ENCODE assay signal across 8 cellular contexts in genomic region chr14:59918824-59919581, GRCh38. TPM values are rescaled to one million over a fixed set of nuclear protein-coding genes. Genes with fewer than 3 reads are reported as not detected.
DNase-seq lines count a peak whose midpoint lies in the region; ATAC-seq, FAIRE-seq and TF ChIP-seq lines count a peak whose summit lies in the region.

No MANE protein-coding gene starts in this region.

- peak overlapping the region; percentile 69 for H3K4me3 ChIP-seq in neural progenitor cell

- peaks cover 18% of the 10 kb centered on the region for H3K4me1 Mint-ChIP-seq in neural progenitor cell

- DNase-seq in DMS 273 treated with DMSO at 0.1 percent for 48 hours (lab: John Stamatoyannopoulos, UW) = peak; percentile 39
- peak; percentile 68 for DNase-seq in NCI-H1694 (lab: John Stamatoyannopoulos, UW)
- DNase-seq in activated CD8-positive, alpha-beta memory T cell treated with anti-CD3 and anti-CD28 coated beads, Interleukin-2, amount 50 U/mL, for 4 hours = peak; percentile 14
- peak; percentile 36 to 47 for DNase-seq in frontal cortex (ENCODE audit: low spot score in 2 of 2)
- DNase-seq in neural progenitor cell (ENCODE audit: low spot score) = peak; percentile 48

- TF ChIP-seq CTCF in neural progenitor cell (IDR thresholded peaks at IDR 0.05) = peak; percentile 61

- H3K27ac ChIP-seq in neural progenitor cell = peak overlapping the region; percentile 77

- H3K4me1 ChIP-seq in neural progenitor cell = peaks cover 14% of the 10 kb centered on the region

- ATAC-seq in GM21526 (IDR thresholded peaks at IDR 0.05; ENCODE audit: low FRiP score, unreplicated experiment) (peak; percentile 56), HG03108 (IDR thresholded peaks at IDR 0.05; ENCODE audit: unreplicated experiment) (no peak), GM19463 (IDR thresholded peaks at IDR 0.05; ENCODE audit: unreplicated experiment) (no peak)

- H3K27me3 Mint-ChIP-seq in neural progenitor cell (ENCODE audit: insufficient read depth, low read depth) = no peaks in the 10 kb centered on the region

- peaks cover 4% of the 10 kb centered on the region for H3K9me3 Mint-ChIP-seq in neural progenitor cell

- H3K4me3 Mint-ChIP-seq in neural progenitor cell = peak overlapping the region; percentile 90

- H2AFZ ChIP-seq in neural progenitor cell (replicated peaks) = peak overlapping the region; percentile 93

- H3K79me2 ChIP-seq in neural progenitor cell (ENCODE audit: low read depth) = peaks cover 13% of the 10 kb centered on the region

- FAIRE-seq in frontal cortex (lab: Jason Lieb, UNC) = peak; percentile 94

- H3K27ac Mint-ChIP-seq in neural progenitor cell = peak overlapping the region; percentile 93

- peaks cover 16% of the 10 kb centered on the region for H3K36me3 Mint-ChIP-seq in neural progenitor cell

- peak overlapping the region; percentile 29 for H3K9ac ChIP-seq in neural progenitor cell

- H3K4me2 ChIP-seq in neural progenitor cell = peak overlapping the region; percentile 80

- no peaks in the 10 kb centered on the region for H4K20me1 ChIP-seq in neural progenitor cell (ENCODE audit: low read depth)

- no peaks in the 10 kb centered on the region for H3K36me3 ChIP-seq in neural progenitor cell

- H3F3A ChIP-seq in neural progenitor cell (ENCODE audit: low read depth) = peaks cover 13% of the 10 kb centered on the region

- no peaks in the 10 kb centered on the region for H3K27me3 ChIP-seq in neural progenitor cell

- H3K9me3 ChIP-seq in neural progenitor cell (ENCODE audit: low read depth) = no peaks in the 10 kb centered on the region

RNA-seq across cellular contexts. Expression of gene LRRC9, which starts 0.9 kb away (rescaled TPM):
- total RNA-seq in frontal cortex (0.82 TPM), neural progenitor cell (ENCODE audit: low replicate concordance) (2.1 and 2.3 TPM in 2 replicates)

RNA-seq across cellular contexts. Expression of gene RTN1, which starts 48.4 kb away (rescaled TPM):
- total RNA-seq in frontal cortex (877 TPM), neural progenitor cell (ENCODE audit: low replicate concordance) (7.7 and 18.6 TPM in 2 replicates)

Comparison
In these comparisons a context has a peak if more than half of its experiments do, and no peak if none do; other contexts are left out.
1. DNase-seq: peak in every context shown above with its lines; median percentile 68 in NCI-H1694; 48 in neural progenitor cell; 42 in frontal cortex; 39 in DMS 273 treated with DMSO at 0.1 percent for 48 hours; 14 in activated CD8-positive, alpha-beta memory T cell treated with anti-CD3 and anti-CD28 coated beads, Interleukin-2, amount 50 U/mL, for 4 hours.
2. RNA of gene RTN1, which starts 48.4 kb away (total RNA-seq): 877 TPM in frontal cortex (single experiment); 7.7 to 18.6 TPM in neural progenitor cell; every median in the first group is over 10 times any median in the second.